In genomic region chr12:116558280-116559079, GRCh38 we compare ENCODE assay signal across 8 cellular contexts. TPM values are rescaled to one million over a fixed set of nuclear protein-coding genes. Genes with fewer than 3 reads are reported as not detected.
A peak's percentile ranks its signal among the peaks of the same experiment; 100 is the strongest.
DNase-seq lines count a peak whose midpoint lies in the region; ATAC-seq and TF ChIP-seq lines count a peak whose summit lies in the region.
"Had no signal": no experiment of that assay in that cellular context is flagged by ENCODE, and none has a peak within 500 bp of the region (broad histone marks: within the 10 kb centered on the region; RNA-seq: fewer than 3 reads in every experiment).

No MANE protein-coding gene starts in this region.

- H3K27me3 ChIP-seq in HCT116 (ENCODE audit: insufficient read depth, low read length) (no peaks in the 10 kb centered on the region), SJCRH30 (no peaks in the 10 kb centered on the region), smooth muscle cell (ENCODE audit: low read depth) (no peaks in the 10 kb centered on the region), aorta (ENCODE audit: control insufficient read depth in 1 of 2, insufficient read depth in 2 of 2, low read length in 1 of 2) (no peaks in the 10 kb centered on the region)

- H3F3A ChIP-seq in smooth muscle cell (ENCODE audit: low read depth): peaks cover 10% of the 10 kb centered on the region

- RAD21 ChIA-PET in HCT116 (lab: Charles Lee; ENCODE audit: low non-redundant PET in 1 of 2, low total read pairs in 2 of 2, uncharacterized antibody in 2 of 2, unreplicated experiment in 2 of 2): interaction anchor here in 1 of 2 experiments (0.6 kb wide), 1 partner anchor 582 kb away, joined by 6 read pairs; no protein-coding TSS in a partner anchor

- peaks cover 3 to 7% of the 10 kb centered on the region in 2 experiments; a peak in 2 of 4 replicates for H3K9me3 ChIP-seq in HCT116 (ENCODE audit: control insufficient read depth in 1 of 2, insufficient read depth in 1 of 2, low read depth in 1 of 2, low read length in 2 of 2)
- H3K9me3 ChIP-seq in SJCRH30 (replicated peaks): no peaks in the 10 kb centered on the region
- no peaks in the 10 kb centered on the region for H3K9me3 ChIP-seq in smooth muscle cell (replicated peaks; ENCODE audit: low read depth)
- H3K9me3 ChIP-seq in aorta (ENCODE audit: control insufficient read depth, low read length): no peaks in the 10 kb centered on the region

- 0 out of 2 replicates have a peak overlapping the region, but pooled peaks have one; percentile 52 for H3K9ac ChIP-seq in HCT116 (ENCODE audit: low read length)
- no peak overlapping the region for H3K9ac ChIP-seq in smooth muscle cell (ENCODE audit: low read depth)

- H3K79me2 ChIP-seq in HCT116 (ENCODE audit: insufficient read depth, low read length) (no peaks in the 10 kb centered on the region), smooth muscle cell (ENCODE audit: low read depth) (no peaks in the 10 kb centered on the region)

- POLR2A ChIA-PET in HCT116 (lab: Charles Lee): no interaction called here

- no peaks in the 10 kb centered on the region for H3K9me2 ChIP-seq in HCT116 (ENCODE audit: insufficient read depth)

- CTCF ChIA-PET in HCT116 (lab: Charles Lee): no interaction called here

- no TSS peak for BruUV-seq in HCT116 (replicated peaks; lab: Mats Ljungman, UMichigan)

- TF ChIP-seq CTCF in HCT116 (IDR thresholded peaks at IDR 0.05 in 2 of 3, conservative IDR thresholded peaks at IDR 0.05 in 1 of 3; ENCODE audit: borderline replicate concordance in 1 of 3, insufficient read depth in 1 of 3, low read depth in 2 of 3, low read length in 2 of 3) (no peak), smooth muscle cell (IDR thresholded peaks at IDR 0.05; ENCODE audit: borderline replicate concordance, insufficient read depth, poor library complexity, severe bottlenecking) (no peak), coronary artery (IDR thresholded peaks at IDR 0.05) (no peak)

- H3K27ac ChIP-seq in HCT116 (ENCODE audit: low read depth, low read length) (no peak overlapping the region; the same call in 1 of the 2 replicates), SJCRH30 (peak overlapping the region; percentile 92), smooth muscle cell (ENCODE audit: low read depth) (peak overlapping the region; percentile 54), coronary artery (no peak overlapping the region), aorta (ENCODE audit: low read depth in 1 of 2, low read length in 2 of 2) (no peak overlapping the region)
- H3K27ac ChIP-seq: VCaP had no signal

- intact Hi-C loops in HCT116 (cut with micrococcal nuclease): no loop called here
- intact Hi-C loops in aorta (cut with DNase I): no loop called here

- H3K4me3 ChIP-seq in HCT116 (replicated peaks in 1 of 2; ENCODE audit: low read depth in 1 of 2, low read length in 2 of 2): no peak overlapping the region
- H3K4me3 ChIP-seq in SJCRH30: peak overlapping the region; percentile 51
- no peak overlapping the region for H3K4me3 ChIP-seq in smooth muscle cell
- no peak overlapping the region for H3K4me3 ChIP-seq in coronary artery
- no peak overlapping the region for H3K4me3 ChIP-seq in aorta (ENCODE audit: low read length in 2 of 2)

- H3K4me2 ChIP-seq in HCT116 (ENCODE audit: low read length): peak overlapping the region; percentile 71
- peak overlapping the region; percentile 45 for H3K4me2 ChIP-seq in smooth muscle cell

- DNase-seq in HCT116 (ENCODE audit: low read depth, low spot score): no peak
- no peak for DNase-seq in SJCRH30
- DNase-seq in erythroblast (lab: John Stamatoyannopoulos, UW): peak; percentile 73 to 80
- no peak for DNase-seq in smooth muscle cell (lab: John Stamatoyannopoulos, UW; ENCODE audit: unreplicated experiment)
- DNase-seq in coronary artery (ENCODE audit: low spot score): no peak
- DNase-seq in aorta: no peak

- no peak overlapping the region for H2AFZ ChIP-seq in HCT116 (ENCODE audit: low read depth, low read length, poor library complexity, severe bottlenecking)
- peak overlapping the region; percentile 83 for H2AFZ ChIP-seq in smooth muscle cell (ENCODE audit: low read depth)

- ATAC-seq in HCT116: no peak
- no peak for ATAC-seq in aorta (ENCODE audit: low FRiP score)
- ATAC-seq in GM21786 (IDR thresholded peaks at IDR 0.05; ENCODE audit: unreplicated experiment): no peak

- TF ChIP-seq RAD21 in HCT116 (IDR thresholded peaks at IDR 0.05; ENCODE audit: low read depth): no peak

- TF ChIP-seq POLR2A in HCT116 (IDR thresholded peaks at IDR 0.05; ENCODE audit: borderline replicate concordance, extremely low read depth, insufficient read depth, insufficient read length) (no peak), erythroblast (IDR thresholded peaks at IDR 0.05; ENCODE audit: low read length) (peak; percentile 14)

- H3K36me3 ChIP-seq in HCT116 (ENCODE audit: control insufficient read depth in 1 of 2, insufficient read depth in 2 of 2, low read length in 2 of 2): no peaks in the 10 kb centered on the region
- no peaks in the 10 kb centered on the region for H3K36me3 ChIP-seq in SJCRH30
- H3K36me3 ChIP-seq in smooth muscle cell (ENCODE audit: low read depth): no peaks in the 10 kb centered on the region
- no peaks in the 10 kb centered on the region for H3K36me3 ChIP-seq in aorta (ENCODE audit: control insufficient read depth in 1 of 2, insufficient read depth in 2 of 2, low read length in 1 of 2)

- H3K4me1 ChIP-seq in HCT116 (ENCODE audit: control insufficient read depth in 1 of 2, insufficient read depth in 2 of 2, low read length in 2 of 2) (peaks cover 20 to 31% of the 10 kb centered on the region in 2 experiments), SJCRH30 (peaks cover 7% of the 10 kb centered on the region), smooth muscle cell (ENCODE audit: low read depth) (peaks cover 13% of the 10 kb centered on the region), aorta (ENCODE audit: control insufficient read depth in 1 of 2, insufficient read depth in 2 of 2, low read length in 2 of 2) (no peaks in the 10 kb centered on the region)

- H4K20me1 ChIP-seq in HCT116 (ENCODE audit: insufficient read depth) (no peaks in the 10 kb centered on the region), smooth muscle cell (ENCODE audit: low read depth) (no peaks in the 10 kb centered on the region)

- 92% methylated on average over 18 of the region's 18 CpGs for WGBS in smooth muscle cell (ENCODE audit: low lambda C conversion rate)
- WGBS in aorta, 2 donors: 96 to 97% methylated on average over 18 of the region's 18 CpGs

TF ChIP-seq in HCT116, 20 proteins besides CTCF, POLR2A, EP300 and RAD21 (continues in another document):
- no peak for TF ChIP-seq SIN3A (IDR thresholded peaks at IDR 0.05; ENCODE audit: low read depth)
- no peak for TF ChIP-seq ELF1 (IDR thresholded peaks at IDR 0.05; ENCODE audit: borderline replicate concordance, low read depth)
- TF ChIP-seq REST (IDR thresholded peaks at IDR 0.05; ENCODE audit: low read depth): no peak
- TF ChIP-seq, protein P1, sequence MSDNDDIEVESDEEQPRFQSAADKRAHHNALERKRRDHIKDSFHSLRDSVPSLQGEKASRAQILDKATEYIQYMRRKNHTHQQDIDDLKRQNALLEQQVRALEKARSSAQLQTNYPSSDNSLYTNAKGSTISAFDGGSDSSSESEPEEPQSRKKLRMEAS (IDR thresholded peaks at IDR 0.05): no peak
- no peak for TF ChIP-seq CBX3 (IDR thresholded peaks at IDR 0.05; ENCODE audit: low read depth)
- no peak for TF ChIP-seq POLR2AphosphoS5 (IDR thresholded peaks at IDR 0.05; ENCODE audit: low read depth, low read length)
- TF ChIP-seq SP1 (IDR thresholded peaks at IDR 0.05; ENCODE audit: low read depth): no peak
- no peak for TF ChIP-seq ZFX (IDR thresholded peaks at IDR 0.05)
- TF ChIP-seq ZNF274 (IDR thresholded peaks at IDR 0.05; ENCODE audit: low read depth, low read length): no peak
- no peak for TF ChIP-seq EZH2 (IDR thresholded peaks at IDR 0.05)
- TF ChIP-seq EZH2phosphoT487 (IDR thresholded peaks at IDR 0.05; ENCODE audit: borderline replicate concordance): no peak
- TF ChIP-seq EGR1 (IDR thresholded peaks at IDR 0.05; ENCODE audit: low read depth): no peak
- TF ChIP-seq FOSL1 (IDR thresholded peaks at IDR 0.05; ENCODE audit: low read depth): no peak

RNA-seq across cellular contexts. Expression of gene MAP1LC3B2, which starts 0.7 kb away (rescaled TPM):
- total RNA-seq in HCT116 (2021; ENCODE audit: unreplicated experiment) (4.7 TPM), smooth muscle cell (0.31 and 2.5 TPM in 2 replicates), aorta (1 to 10 TPM; 1.0 to 3.1 TPM)
- 12.0 and 15.5 TPM in 2 replicates for polyA plus RNA-seq in HCT116 (2012)
- not detected in 2 replicates for total RNA-seq in SJCRH30 (2014; rRNA removed; shearing (Covaris generic))
- polyA plus RNA-seq in smooth muscle cell (3.9 and 4.2 TPM in 2 replicates), aorta (1 to 10 TPM; 2.3 to 3.5 TPM)

Comparison
In these comparisons a context has a peak if more than half of its experiments do, and no peak if none do; other contexts are left out.
1. DNase-seq: peak in erythroblast (2 of 2); none in HCT116 (single experiment), SJCRH30 (0 of 2), smooth muscle cell (single experiment), coronary artery (single experiment) and aorta (0 of 2).
2. H3K27ac ChIP-seq: peak in SJCRH30 (single experiment) and smooth muscle cell (single experiment); none in HCT116 (single experiment), coronary artery (0 of 2) and aorta (0 of 2).